ENCODE assay signal across 8 cellular contexts in genomic region chr3:50322386-50323091, GRCh38. TPM values are rescaled to one million over a fixed set of nuclear protein-coding genes. Genes with fewer than 3 reads are reported as not detected.
DNase-seq lines count a peak whose midpoint lies in the region; FAIRE-seq and TF ChIP-seq lines count a peak whose summit lies in the region.

A gene with protein sequence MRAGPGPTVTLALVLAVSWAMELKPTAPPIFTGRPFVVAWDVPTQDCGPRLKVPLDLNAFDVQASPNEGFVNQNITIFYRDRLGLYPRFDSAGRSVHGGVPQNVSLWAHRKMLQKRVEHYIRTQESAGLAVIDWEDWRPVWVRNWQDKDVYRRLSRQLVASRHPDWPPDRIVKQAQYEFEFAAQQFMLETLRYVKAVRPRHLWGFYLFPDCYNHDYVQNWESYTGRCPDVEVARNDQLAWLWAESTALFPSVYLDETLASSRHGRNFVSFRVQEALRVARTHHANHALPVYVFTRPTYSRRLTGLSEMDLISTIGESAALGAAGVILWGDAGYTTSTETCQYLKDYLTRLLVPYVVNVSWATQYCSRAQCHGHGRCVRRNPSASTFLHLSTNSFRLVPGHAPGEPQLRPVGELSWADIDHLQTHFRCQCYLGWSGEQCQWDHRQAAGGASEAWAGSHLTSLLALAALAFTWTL (minus strand): TSS chr3:50322745. CDS start chr3:50320489, 2,256 bp downstream.

- TF ChIP-seq CTCF in D721Med (IDR thresholded peaks at IDR 0.05; ENCODE audit: insufficient read depth, missing control alignments): peak; percentile 4
- TF ChIP-seq CTCF in uterus (IDR thresholded peaks at IDR 0.05): no peak

- peaks cover 11 to 29% of the 10 kb centered on the region in 2 donors for H3K36me3 ChIP-seq in duodenal mucosa (ENCODE audit: control insufficient read depth in 1 of 2, insufficient read depth in 2 of 2, low read length in 2 of 2)
- no peaks in the 10 kb centered on the region for H3K36me3 ChIP-seq in uterus

- peak in 1 of 2 donors; percentile 6 for TF ChIP-seq POLR2A in uterus (IDR thresholded peaks at IDR 0.05)

- H3K9me3 ChIP-seq in duodenal mucosa (ENCODE audit: control insufficient read depth in 1 of 2, low read length in 2 of 2) (no peaks in the 10 kb centered on the region), mononuclear cell (ENCODE audit: low read depth, low read length) (no peaks in the 10 kb centered on the region), uterus (no peaks in the 10 kb centered on the region)

- H3K4me1 ChIP-seq in duodenal mucosa (ENCODE audit: control insufficient read depth in 1 of 2, insufficient read depth in 2 of 2, low read length in 2 of 2): peaks cover 60 to 74% of the 10 kb centered on the region in 2 donors
- H3K4me1 ChIP-seq in mononuclear cell (ENCODE audit: insufficient read depth, low read length): peaks cover 91% of the 10 kb centered on the region
- H3K4me1 ChIP-seq in uterus: peaks cover 0 to 33% of the 10 kb centered on the region in 2 donors

- no peaks in the 10 kb centered on the region for H3K27me3 ChIP-seq in duodenal mucosa (ENCODE audit: control insufficient read depth in 1 of 2, insufficient read depth in 2 of 2, low read length in 2 of 2)
- H3K27me3 ChIP-seq in mononuclear cell (ENCODE audit: insufficient read depth, low read length): no peaks in the 10 kb centered on the region
- no peaks in the 10 kb centered on the region for H3K27me3 ChIP-seq in uterus

- intact Hi-C loops in uterus (cut with DNase I; ENCODE audit: low total_unique reads): no loop called here

- peak within 1 kb of the TSS; percentile 85 to 93 for H3K9ac ChIP-seq in duodenal mucosa (ENCODE audit: low read depth in 1 of 2, low read length in 2 of 2)

- H3K4me3 ChIP-seq in duodenal mucosa (ENCODE audit: low read depth in 1 of 2, low read length in 2 of 2): peak within 1 kb of the TSS; percentile 83 to 94
- H3K4me3 ChIP-seq in mononuclear cell (ENCODE audit: low read length): peak within 1 kb of the TSS; percentile 73
- H3K4me3 ChIP-seq in uterus: peak within 1 kb of the TSS; percentile 71 to 83

- H3K27ac ChIP-seq in duodenal mucosa (ENCODE audit: low read depth, low read length): peak within 1 kb of the TSS; percentile 93
- H3K27ac ChIP-seq in uterus: peak within 1 kb of the TSS; percentile 95 to 96

- no peak for FAIRE-seq in D721Med (lab: Jason Lieb, UNC)

- DNase-seq in D721Med (ENCODE audit: insufficient read length, low spot score) (no peak), NCI-H510A treated with DMSO at 0.1 percent for 48 hours (lab: John Stamatoyannopoulos, UW) (peak; percentile 18), uterus (peak; percentile 66 to 84), NCI-H146 (lab: John Stamatoyannopoulos, UW) (no peak), NCI-H1694 treated with DMSO at 0.1 percent for 48 hours (lab: John Stamatoyannopoulos, UW) (no peak), AG08395 (ENCODE audit: low spot score) (no peak)

RNA-seq across cellular contexts. Expression of the gene that starts here (rescaled TPM):
- total RNA-seq in mononuclear cell: 4.2 TPM
- 100 to 1,000 TPM; 112 to 289 (median 166) TPM for total RNA-seq in uterus

Comparison
In these comparisons a context has a peak if more than half of its experiments do, and no peak if none do; other contexts are left out.
1. RNA of the gene that starts here (total RNA-seq): 112 to 289 TPM in uterus; 4.2 TPM in mononuclear cell (single experiment); every median in the first group is over 10 times any median in the second.
2. DNase-seq: peak in NCI-H510A treated with DMSO at 0.1 percent for 48 hours (single experiment) and uterus (2 of 2); none in D721Med (single experiment), NCI-H146 (single experiment), NCI-H1694 treated with DMSO at 0.1 percent for 48 hours (single experiment) and AG08395 (single experiment).
3. Peak in every context shown above with its lines, with median percentiles within 50 percentile points of each other: H3K4me3 ChIP-seq.